8 cellular contexts compared by ENCODE assay signal in the genomic region with DNA sequence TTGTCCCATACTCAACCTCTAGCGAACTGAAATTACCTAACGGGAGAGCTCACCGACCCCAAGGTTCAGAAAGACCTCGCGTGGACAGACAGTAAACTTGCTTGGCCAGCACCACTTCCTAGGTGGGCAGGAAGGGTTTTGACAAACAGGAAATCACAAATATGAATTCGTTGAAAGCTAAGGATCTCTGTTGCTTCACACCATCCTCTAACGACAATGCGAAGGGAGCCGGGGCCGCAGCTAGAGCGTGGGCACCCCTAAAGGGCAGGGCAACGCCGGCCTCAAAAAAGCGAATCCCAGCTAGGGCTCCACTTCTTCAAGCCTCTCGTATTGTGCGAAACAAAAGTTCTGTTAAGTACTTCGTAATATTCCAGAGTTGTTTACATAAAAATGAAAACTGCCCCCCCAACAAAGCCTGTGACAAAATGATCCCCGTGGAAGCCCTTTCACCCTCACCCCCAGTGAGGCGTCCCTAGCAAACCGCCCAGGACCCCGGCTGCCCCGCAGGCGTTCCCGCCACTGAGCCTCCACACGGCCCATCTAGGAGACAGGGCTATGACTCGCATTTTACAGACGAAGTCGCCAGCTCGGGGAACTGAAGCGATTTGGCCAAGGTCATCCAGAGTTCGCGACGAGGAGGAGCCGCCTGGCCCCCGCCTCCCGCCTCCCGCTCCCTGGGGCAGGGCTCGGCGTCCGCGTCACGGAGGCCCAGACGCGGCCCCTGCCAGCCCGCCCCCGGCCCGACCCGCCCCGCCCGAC. TPM values are rescaled to one million over a fixed set of nuclear protein-coding genes. Genes with fewer than 3 reads are reported as not detected.
A peak's percentile ranks its signal among the peaks of the same experiment; 100 is the strongest.
DNase-seq lines count a peak whose midpoint lies in the region; ATAC-seq lines count a peak whose summit lies in the region.

No MANE protein-coding gene starts in this region.

- peak overlapping the region; percentile 82 for H3K27ac ChIP-seq in ACC112 (ENCODE audit: low read depth, low read length)

- H3K9me3 Mint-ChIP-seq in activated CD8-positive, alpha-beta T cell treated with anti-CD3 and anti-CD28 coated beads, Interleukin-2, amount 10 ng/mL, durations not matched to agents 7 days and 5 days (ENCODE audit: insufficient read depth) = no peaks in the 10 kb centered on the region
- H3K9me3 Mint-ChIP-seq in memory B cell = no peaks in the 10 kb centered on the region

- H2AFZ ChIP-seq in ACC112 (ENCODE audit: low read length, unreplicated experiment) = peak overlapping the region; percentile 28

- H3K36me3 ChIP-seq in ACC112 (ENCODE audit: insufficient read depth, low read length) = no peaks in the 10 kb centered on the region

- H3K27me3 Mint-ChIP-seq in activated CD8-positive, alpha-beta T cell treated with anti-CD3 and anti-CD28 coated beads, Interleukin-2, amount 10 ng/mL, durations not matched to agents 7 days and 5 days (ENCODE audit: low read depth) = peaks cover 6% of the 10 kb centered on the region
- H3K27me3 Mint-ChIP-seq in memory B cell = peaks cover 1% of the 10 kb centered on the region

- H3K4me1 Mint-ChIP-seq in activated CD8-positive, alpha-beta T cell treated with anti-CD3 and anti-CD28 coated beads, Interleukin-2, amount 10 ng/mL, durations not matched to agents 7 days and 5 days (ENCODE audit: low read depth) = peaks cover 34% of the 10 kb centered on the region
- peaks cover 20% of the 10 kb centered on the region for H3K4me1 Mint-ChIP-seq in memory B cell

- POLR2A ChIA-PET in activated CD8-positive, alpha-beta T cell treated with anti-CD3 and anti-CD28 coated beads, Interleukin-2, amount 10 ng/mL, durations not matched to agents 7 days and 5 days (lab: Charles Lee) = interaction anchor here (0.6 to 1.6 kb wide), 12 partner anchors 10 to 918 kb away, joined by 3 to 6 read pairs (median 3); partner anchors contain the start of gene ANKRD36

- peaks cover 34% of the 10 kb centered on the region for H3K79me2 ChIP-seq in ACC112 (ENCODE audit: control insufficient read depth, insufficient read depth, low read length, unreplicated experiment)

- CTCF ChIA-PET in activated CD8-positive, alpha-beta T cell treated with anti-CD3 and anti-CD28 coated beads, Interleukin-2, amount 10 ng/mL, durations not matched to agents 7 days and 5 days (lab: Charles Lee) = interaction anchor here (0.7 to 1.2 kb wide), 10 partner anchors 9 to 474 kb away, joined by 3 to 7 read pairs (median 3); no protein-coding TSS in a partner anchor

- peak overlapping the region; percentile 82 for H3K4me3 ChIP-seq in ACC112 (ENCODE audit: low read depth, low read length)

- peak overlapping the region; percentile 96 for H3K27ac Mint-ChIP-seq in activated CD8-positive, alpha-beta T cell treated with anti-CD3 and anti-CD28 coated beads, Interleukin-2, amount 10 ng/mL, durations not matched to agents 7 days and 5 days
- peak overlapping the region; percentile 93 for H3K27ac Mint-ChIP-seq in memory B cell

- peak; percentile 44 for ATAC-seq in GM18519 (IDR thresholded peaks at IDR 0.05; ENCODE audit: low FRiP score, unreplicated experiment)
- ATAC-seq in HG03066 (IDR thresholded peaks at IDR 0.05; ENCODE audit: low read depth, unreplicated experiment) = peak; percentile 74
- peak; percentile 86 for ATAC-seq in activated CD8-positive, alpha-beta T cell treated with anti-CD3 and anti-CD28 coated beads, Interleukin-2, amount 10 ng/mL, durations not matched to agents 7 days and 5 days
- ATAC-seq in memory B cell (ENCODE audit: low read depth) = peak; percentile 84

- DNase-seq in NCI-H510A (lab: John Stamatoyannopoulos, UW) = peak; percentile 66
- DNase-seq in activated CD8-positive, alpha-beta T cell treated with anti-CD3 and anti-CD28 coated beads, Interleukin-2, amount 10 ng/mL, durations not matched to agents 7 days and 5 days = peak; percentile 85
- DNase-seq in effector CD8-positive, alpha-beta T cell (lab: John Stamatoyannopoulos, UW) = peak; percentile 68
- DNase-seq in memory B cell (ENCODE audit: low spot score in 2 of 2) = peak; percentile 74 to 80
- DNase-seq in stimulated activated CD8-positive, alpha-beta memory T cell treated with anti-CD3 and anti-CD28 coated beads, Interleukin-12 subunit alpha, Interleukin-12 subunit beta, amount 100 ng/mL, for 1 hour (ENCODE audit: low read depth) = peak; percentile 54

- H3K27me3 ChIP-seq in ACC112 (ENCODE audit: insufficient read depth, low read length) = no peaks in the 10 kb centered on the region

- H3K4me3 Mint-ChIP-seq in activated CD8-positive, alpha-beta T cell treated with anti-CD3 and anti-CD28 coated beads, Interleukin-2, amount 10 ng/mL, durations not matched to agents 7 days and 5 days = peak overlapping the region; percentile 80
- peak overlapping the region; percentile 85 for H3K4me3 Mint-ChIP-seq in memory B cell

- H3K36me3 Mint-ChIP-seq in activated CD8-positive, alpha-beta T cell treated with anti-CD3 and anti-CD28 coated beads, Interleukin-2, amount 10 ng/mL, durations not matched to agents 7 days and 5 days (ENCODE audit: low read depth) = peaks cover 33% of the 10 kb centered on the region
- H3K36me3 Mint-ChIP-seq in memory B cell = peaks cover 7% of the 10 kb centered on the region

- peaks cover 17% of the 10 kb centered on the region for H3K4me1 ChIP-seq in ACC112 (ENCODE audit: control insufficient read depth, insufficient read depth, low read length, unreplicated experiment)

RNA-seq across cellular contexts. Expression of gene KANSL3, which starts 0.5 kb away (rescaled TPM):
- total RNA-seq in activated CD8-positive, alpha-beta T cell treated with anti-CD3 and anti-CD28 coated beads, Interleukin-2, amount 10 ng/mL, durations not matched to agents 7 days and 5 days = 10 to 100 TPM; 60.8 to 64.4 TPM

RNA-seq across cellular contexts. Expression of gene FER1L5, which starts 5.0 kb away (rescaled TPM):
- not detected for total RNA-seq in activated CD8-positive, alpha-beta T cell treated with anti-CD3 and anti-CD28 coated beads, Interleukin-2, amount 10 ng/mL, durations not matched to agents 7 days and 5 days

Comparison
In these comparisons a context has a peak if more than half of its experiments do, and no peak if none do; other contexts are left out.
1. Peak in every context shown above with its lines: DNase-seq, ATAC-seq, H3K4me3 ChIP-seq and H3K27ac ChIP-seq.